Comparison of ENCODE assay signal across 27 cellular contexts in genomic region chr11:115407496-115407895, GRCh38.
"Had no signal": no experiment of that assay in that cellular context is flagged by ENCODE, and none has a peak within 500 bp of the region (broad histone marks: within the 10 kb centered on the region; RNA-seq: fewer than 3 reads in every experiment).

No MANE protein-coding gene starts in this region.

- ATAC-seq: activated CD4-positive, alpha-beta T cell treated with anti-CD3 and anti-CD28 coated beads for 36 hours; activated CD8-positive, alpha-beta memory T cell treated with anti-CD3 and anti-CD28 coated beads, Interleukin-2, amount 10 ng/mL, durations not matched to agents 7 days and 5 days; activated CD8-positive, alpha-beta T cell treated with anti-CD3 and anti-CD28 coated beads, Interleukin-2, amount 10 ng/mL, durations not matched to agents 7 days and 5 days; activated T-cell treated with anti-CD3 and anti-CD28 coated beads, Interleukin-2, amount 50 U/mL, for 72 hours; esophagus mucosa; T-helper 17 cell had no signal

- DNase-seq: activated CD4-positive, alpha-beta memory T cell treated with anti-CD3 and anti-CD28 coated beads for 36 hours; activated CD4-positive, alpha-beta T cell treated with anti-CD3 and anti-CD28 coated beads for 36 hours; activated CD4-positive, alpha-beta T cell treated with anti-CD3 and anti-CD28 coated beads, Interleukin-2, amount 10 ng/mL, durations not matched to agents 24 days and 14 days; activated CD4-positive, CD25-positive, alpha-beta regulatory T cell; activated CD4-positive, CD25-positive, alpha-beta regulatory T cell treated with anti-CD3 and anti-CD28 coated beads, Interleukin-2, amount 50 U/mL, for 72 hours; activated CD8-positive, alpha-beta memory T cell treated with anti-CD3 and anti-CD28 coated beads, Interleukin-2, amount 10 ng/mL, durations not matched to agents 7 days and 5 days; activated CD8-positive, alpha-beta memory T cell treated with anti-CD3 and anti-CD28 coated beads, Interleukin-2, amount 50 U/mL, for 4 hours; activated CD8-positive, alpha-beta T cell treated with anti-CD3 and anti-CD28 coated beads, Interleukin-2, amount 10 ng/mL, durations not matched to agents 7 days and 5 days; activated gamma-delta T cell; activated naive CD4-positive, alpha-beta T cell; activated naive CD4-positive, alpha-beta T cell treated with anti-CD3 and anti-CD28 coated beads, Interleukin-2, amount 50 U/mL, for 16 hours; activated T-cell treated with anti-CD3 and anti-CD28 coated beads, Interleukin-2, amount 50 U/mL, for 1 hour; activated T-cell treated with anti-CD3 and anti-CD28 coated beads, Interleukin-2, amount 50 U/mL, for 72 hours; amniotic stem cell; central memory CD4-positive, alpha-beta T cell; cerebellar nuclear complex; colonic mucosa; effector CD8-positive, alpha-beta T cell; foreskin keratinocyte; gastrocnemius medialis; glutamatergic neuron; heart left ventricle; T-helper 1 cell; T-helper 17 cell; T1000; WERI-Rb-1 had no signal

- H3K27me3 ChIP-seq: colonic mucosa, foreskin keratinocyte, gastrocnemius medialis, heart left ventricle had no signal

- H3K9me3 ChIP-seq: colonic mucosa, gastrocnemius medialis, heart left ventricle had no signal

- H3K36me3 ChIP-seq: colonic mucosa, gastrocnemius medialis, heart left ventricle, WERI-Rb-1 had no signal

- H3K4me3 ChIP-seq: colonic mucosa, gastrocnemius medialis, heart left ventricle had no signal

- H3K27ac ChIP-seq: colonic mucosa, foreskin keratinocyte, gastrocnemius medialis, WERI-Rb-1 had no signal

- H3K4me1 ChIP-seq: colonic mucosa, foreskin keratinocyte had no signal
